ENCODE assay signal across 9 cellular contexts in the genomic region with DNA sequence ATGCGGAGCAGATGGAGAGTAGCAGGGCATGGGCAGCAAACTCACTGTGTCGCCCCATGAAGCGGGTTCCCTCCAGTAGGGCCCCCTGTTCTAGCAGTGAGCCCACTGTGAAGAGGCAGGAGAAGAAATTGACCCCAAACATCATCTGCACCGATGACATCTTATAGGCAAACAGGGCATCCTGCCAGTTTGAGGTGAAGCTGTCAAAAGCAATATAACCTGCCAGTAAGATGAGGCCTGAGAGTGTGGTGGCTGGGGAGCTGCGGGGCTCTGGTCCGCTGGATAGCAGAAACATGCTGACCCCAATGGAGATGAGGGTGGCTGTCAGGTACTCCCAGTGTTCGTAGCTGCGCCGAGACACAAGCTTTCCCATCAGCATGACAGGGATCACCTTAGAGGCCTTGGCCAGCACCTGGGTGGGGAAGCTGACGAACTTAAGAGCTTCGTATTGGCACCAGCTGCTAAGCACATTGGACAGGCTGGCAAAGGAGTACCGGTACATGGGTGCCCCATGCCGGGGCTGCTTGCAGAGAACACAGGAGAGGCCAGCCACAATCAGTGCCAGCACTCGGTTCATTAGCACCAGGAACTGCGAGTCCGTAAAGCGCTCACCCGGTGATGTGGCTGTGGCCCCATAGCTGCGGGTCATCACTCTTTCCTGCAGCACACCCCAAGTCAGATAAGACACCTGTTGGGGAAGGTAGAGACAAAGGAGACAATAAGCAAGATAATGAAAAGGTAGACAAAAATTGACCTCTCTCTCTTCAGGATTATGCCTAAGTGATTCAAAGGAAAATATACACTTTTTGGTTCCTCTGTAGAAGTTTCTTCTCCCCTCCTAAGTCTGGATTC. TPM values are rescaled to one million over a fixed set of nuclear protein-coding genes. Genes with fewer than 3 reads are reported as not detected.
DNase-seq lines count a peak whose midpoint lies in the region; TF ChIP-seq lines count a peak whose summit lies in the region.
"Had no signal": no experiment of that assay in that cellular context is flagged by ENCODE, and none has a peak within 500 bp of the region (broad histone marks: within the 10 kb centered on the region; RNA-seq: fewer than 3 reads in every experiment).

No MANE protein-coding gene starts in this region.

- H2AFZ ChIP-seq in OCI-LY7 (ENCODE audit: low read length), result no peak overlapping the region

- peaks cover 18% of the 10 kb centered on the region for H3K79me2 ChIP-seq in OCI-LY7 (ENCODE audit: insufficient read depth, low read depth, low read length)

- peak overlapping the region; percentile 100 for H3K4me2 ChIP-seq in OCI-LY7 (ENCODE audit: low read length)
- H3K4me2 ChIP-seq in skeletal muscle satellite cell (ENCODE audit: low read length), result peak overlapping the region; percentile 94

- H3K4me3 ChIP-seq in OCI-LY7 (ENCODE audit: low read depth, low read length, poor library complexity, severe bottlenecking) (peak overlapping the region; percentile 91), skeletal muscle satellite cell (ENCODE audit: low read length) (peak overlapping the region; percentile 92)

- intact Hi-C loops in OCI-LY7 (cut with micrococcal nuclease; ENCODE audit: unreplicated experiment), result no loop called here

- H4K20me1 ChIP-seq in OCI-LY7 (ENCODE audit: insufficient read depth, low read length), result peaks cover 20% of the 10 kb centered on the region

- peaks cover 69% of the 10 kb centered on the region for H3K4me1 ChIP-seq in OCI-LY7 (ENCODE audit: insufficient read depth, low read length, poor library complexity, severe bottlenecking)
- peaks cover 35% of the 10 kb centered on the region for H3K4me1 ChIP-seq in skeletal muscle satellite cell (ENCODE audit: control insufficient read depth, insufficient read depth, low read length)

- H3K9me2 ChIP-seq in OCI-LY7 (ENCODE audit: insufficient read depth, low read length), result no peaks in the 10 kb centered on the region

- H3K27me3 ChIP-seq in skeletal muscle satellite cell (ENCODE audit: control insufficient read depth, insufficient read depth, low read length), result no peaks in the 10 kb centered on the region

- BruUV-seq in OCI-LY7 (replicated peaks; lab: Mats Ljungman, UMichigan), result no TSS peak

- TF ChIP-seq POLR2A in GM15510 (IDR thresholded peaks at IDR 0.05; ENCODE audit: borderline replicate concordance, extremely low read depth, insufficient read length), result peak; percentile 38

- no peak for TF ChIP-seq CTCF in OCI-LY7 (conservative IDR thresholded peaks at IDR 0.05; ENCODE audit: low read length)

- POLR2A ChIA-PET in OCI-LY7 (lab: Charles Lee), result interaction anchor here (1.4 to 2.1 kb wide), 2 partner anchors 8 to 13 kb away, joined by 4 to 19 read pairs; a partner anchor contains a TSS

- CTCF ChIA-PET in OCI-LY7 (lab: Charles Lee; ENCODE audit: unreplicated experiment), result no interaction called here

- H3K9me3 ChIP-seq in OCI-LY7 (ENCODE audit: low read length) (no peaks in the 10 kb centered on the region), skeletal muscle satellite cell (replicated peaks; ENCODE audit: low read length) (no peaks in the 10 kb centered on the region)

- H3K36me3 ChIP-seq in OCI-LY7 (ENCODE audit: insufficient read depth, low read length) (peaks cover 87% of the 10 kb centered on the region), skeletal muscle satellite cell (ENCODE audit: insufficient read depth, low read length) (peaks cover 55% of the 10 kb centered on the region)

- peak overlapping the region; percentile 64 for H3K27ac ChIP-seq in OCI-LY7 (ENCODE audit: low read depth, low read length, poor library complexity, severe bottlenecking)

- H3K9ac ChIP-seq in skeletal muscle satellite cell (ENCODE audit: low read depth, low read length), result no peak overlapping the region

- DNase-seq in OCI-LY7 (ENCODE audit: low spot score) (no peak), kidney glomerular epithelial cell (lab: John Stamatoyannopoulos, UW) (no peak), CD1c-positive myeloid dendritic cell (ENCODE audit: extremely low spot score) (no peak), KG1 (lab: John Stamatoyannopoulos, UW) (no peak)
- DNase-seq in central memory CD4-positive, alpha-beta T cell, result peak; percentile 15
- DNase-seq in NK-92 treated with Interleukin-12 subunit alpha and Interleukin-12 subunit beta, amount 100 ng/mL, for 24 hours (lab: John Stamatoyannopoulos, UW), result no peak

RNA-seq across cellular contexts. Expression of a gene that starts 2.1 kb away (rescaled TPM):
- 10.1 and 13.9 TPM in 2 replicates for total RNA-seq in OCI-LY7 (2014; rRNA removed; shearing (Covaris generic))
- 15.3 and 16.5 TPM in 2 replicates for total RNA-seq in OCI-LY7 (2022)
- total RNA-seq in skeletal muscle satellite cell (2012; rRNA removed), result 71.2 and 86.7 TPM in 2 replicates

RNA-seq across cellular contexts. Expression of a gene that starts 8.3 kb away (rescaled TPM):
- 911 and 1,004 TPM in 2 replicates for total RNA-seq in OCI-LY7 (2014; rRNA removed; shearing (Covaris generic))
- 1,055 and 1,282 TPM in 2 replicates for total RNA-seq in OCI-LY7 (2022)
- total RNA-seq in skeletal muscle satellite cell (2012; rRNA removed), result 1,060 and 1,062 TPM in 2 replicates

RNA-seq across cellular contexts. Expression of a gene that starts 10.2 kb away (rescaled TPM):
- 27.5 and 43.1 TPM in 2 replicates for total RNA-seq in OCI-LY7 (2014; rRNA removed; shearing (Covaris generic))
- 22.4 and 24.8 TPM in 2 replicates for total RNA-seq in OCI-LY7 (2022)
- total RNA-seq in skeletal muscle satellite cell (2012; rRNA removed), result 6.6 and 12.7 TPM in 2 replicates

RNA-seq across cellular contexts. Expression of a gene that starts 15.1 kb away (rescaled TPM):
- total RNA-seq in OCI-LY7 (2014; rRNA removed; shearing (Covaris generic)), result not detected in 2 replicates
- 0.07 and 0.15 TPM in 2 replicates for total RNA-seq in OCI-LY7 (2022)
- total RNA-seq in skeletal muscle satellite cell (2012; rRNA removed), result not detected in 2 replicates
- total RNA-seq: mononuclear cell had no signal

RNA-seq across cellular contexts. Expression of a gene that starts 31.8 kb away (rescaled TPM):
- total RNA-seq in OCI-LY7 (2014; rRNA removed; shearing (Covaris generic)), result 51.5 and 52.6 TPM in 2 replicates
- 54.1 and 64.6 TPM in 2 replicates for total RNA-seq in OCI-LY7 (2022)
- total RNA-seq in skeletal muscle satellite cell (2012; rRNA removed), result 9.4 and 17.7 TPM in 2 replicates
